20 cellular contexts compared by ENCODE assay signal in genomic region chr7:39614299-39614698, GRCh38.
"Had no signal": no experiment of that assay in that cellular context is flagged by ENCODE, and none has a peak within 500 bp of the region (broad histone marks: within the 10 kb centered on the region; RNA-seq: fewer than 3 reads in every experiment).

No MANE protein-coding gene starts in this region.

- H3K4me3 ChIP-seq: hepatocyte, left ventricle myocardium inferior, lower lobe of right lung had no signal

- H3K9me3 Mint-ChIP-seq: memory B cell, mesothelial cell of epicardium, natural killer cell, neural crest cell had no signal

- H3K27ac Mint-ChIP-seq: memory B cell, mesothelial cell of epicardium, natural killer cell had no signal

- H3K4me3 Mint-ChIP-seq: memory B cell, mesothelial cell of epicardium, natural killer cell, neural crest cell had no signal

- H3K27me3 ChIP-seq: hepatocyte had no signal

- DNase-seq: cortex of kidney; effector memory CD4-positive, alpha-beta T cell; foreskin melanocyte; head of caudate nucleus; kidney; left cardiac atrium; left ventricle myocardium inferior; lower lobe of right lung; natural killer cell; posterior cingulate gyrus; small intestine; stimulated activated CD4-positive, alpha-beta T cell treated with anti-CD3 and anti-CD28 coated beads, Interleukin-12 subunit alpha, Interleukin-12 subunit beta, amount 100 ng/mL, for 4 hours; stimulated activated naive CD4-positive, alpha-beta T cell treated with Interleukin-2 at 50 U/mL for 16 hours; trophoblast cell had no signal

- H3K9me3 ChIP-seq: left ventricle myocardium inferior, lower lobe of right lung had no signal

- H3K36me3 Mint-ChIP-seq: memory B cell, mesothelial cell of epicardium, natural killer cell had no signal

- H3K27ac ChIP-seq: left ventricle myocardium inferior, lower lobe of right lung had no signal

- ATAC-seq: left cardiac atrium, lower lobe of right lung, natural killer cell, sciatic nerve had no signal

- H3K36me3 ChIP-seq: left ventricle myocardium inferior, lower lobe of right lung had no signal

- FAIRE-seq: endometrium, kidney, small intestine had no signal

- H2AFZ ChIP-seq: hepatocyte had no signal

- H3K4me2 ChIP-seq: hepatocyte had no signal

- H3K79me2 ChIP-seq: hepatocyte had no signal
